ENCODE assay signal across 8 cellular contexts in genomic region chr16:10773-11172, GRCh38. TPM values are rescaled to one million over a fixed set of nuclear protein-coding genes. Genes with fewer than 3 reads are reported as not detected.
DNase-seq lines count a peak whose midpoint lies in the region; ATAC-seq, FAIRE-seq and TF ChIP-seq lines count a peak whose summit lies in the region.
"Not testable (repeated sequence)": the region's sequence is repeated elsewhere in the genome, so short reads cannot be mapped to it uniquely, and the experiment has no call there.

No MANE protein-coding gene starts in this region.

- intact Hi-C loops in breast epithelium (cut with DNase I; ENCODE audit: low total_unique reads); spleen (cut with DNase I; ENCODE audit: low total_unique reads): not testable (repeated sequence)

- dilution Hi-C loops in keratinocyte (cut with MboI; ENCODE audit: extremely low pct_ligation_motif_present, low sequenced_read_pairs), result not testable (repeated sequence)

- H3K4me3 ChIP-seq in DOHH2 (ENCODE audit: low read length); SK-N-SH (ENCODE audit: low read depth in 2 of 2, low read length in 1 of 2); breast epithelium; keratinocyte (ENCODE audit: control insufficient read depth in 2 of 3, extremely low read depth in 1 of 3, insufficient read depth in 2 of 3, low read depth in 1 of 3, low read length in 3 of 3); spleen; thoracic aorta: not testable (repeated sequence)

- H3K9me1 ChIP-seq in keratinocyte (ENCODE audit: control insufficient read depth, extremely low read depth, insufficient read depth, low read length), result not testable (repeated sequence)

- H3F3A ChIP-seq in DOHH2 (ENCODE audit: control insufficient read depth, insufficient read depth); SK-N-SH (replicated peaks; ENCODE audit: insufficient read depth): not testable (repeated sequence)

- TF ChIP-seq POLR2A in breast epithelium (IDR thresholded peaks at IDR 0.05); spleen (IDR thresholded peaks at IDR 0.05): not testable (repeated sequence)

- H3K4me1 ChIP-seq in DOHH2 (ENCODE audit: control insufficient read depth, low read length); SK-N-SH (ENCODE audit: control insufficient read depth in 1 of 2, insufficient read depth in 2 of 2, low read depth in 1 of 2, low read length in 1 of 2); breast epithelium; keratinocyte (ENCODE audit: control insufficient read depth, extremely low read depth, insufficient read depth, low read length); spleen; thoracic aorta (ENCODE audit: control insufficient read depth in 1 of 2, low read depth in 2 of 2): not testable (repeated sequence)

- DNase-seq in NCI-H1694 (lab: John Stamatoyannopoulos, UW) (peak; percentile 68), breast epithelium (ENCODE audit: low spot score in 2 of 2) (peak; percentile 94 to 97), spleen (peak; percentile 95), thoracic aorta (ENCODE audit: low spot score) (peak; percentile 97)
- DNase-seq in SK-N-SH; keratinocyte (ENCODE audit: low read depth, low spot score): not testable (repeated sequence)
- peak; percentile 49 to 76 (median 69) for DNase-seq in activated CD8-positive, alpha-beta memory T cell treated with anti-CD3 and anti-CD28 coated beads for 48 hours (ENCODE audit: low read depth in 2 of 3, low spot score in 2 of 3)

- CTCF ChIA-PET in SK-N-SH (lab: Yijun Ruan, JAX), result not testable (repeated sequence)

- not testable (repeated sequence) for H2AFZ ChIP-seq in SK-N-SH (ENCODE audit: low read depth); keratinocyte (ENCODE audit: control insufficient read depth, low read length)

- ATAC-seq in thoracic aorta (ENCODE audit: insufficient number of reproducible peaks, low FRiP score, low read depth), result not testable (repeated sequence)

- H4K20me1 ChIP-seq in DOHH2 (ENCODE audit: control insufficient read depth, insufficient read depth, low read depth, low read length); SK-N-SH (ENCODE audit: insufficient read depth); keratinocyte (ENCODE audit: control insufficient read depth, extremely low read depth, insufficient read depth, low read length): not testable (repeated sequence)

- TF ChIP-seq CTCF in DOHH2 (IDR thresholded peaks at IDR 0.05; ENCODE audit: low read depth, low read length, poor library complexity, severe bottlenecking) (peak; percentile 43), SK-N-SH (IDR thresholded peaks at IDR 0.05) (peak; percentile 57), keratinocyte (optimal IDR thresholded peaks at IDR 0.05 in 1 of 3, IDR thresholded peaks at IDR 0.05 in 1 of 3, conservative IDR thresholded peaks at IDR 0.05 in 1 of 3; ENCODE audit: extremely low read depth in 1 of 3, insufficient read depth in 2 of 3, low read length in 3 of 3) (peak; percentile 22 to 67 (median 26)), spleen (IDR thresholded peaks at IDR 0.05 in 8 of 11, conservative IDR thresholded peaks at IDR 0.05 in 3 of 11) (peak in 8 of 11 experiments; percentile 13 to 70 (median 52)), thoracic aorta (IDR thresholded peaks at IDR 0.05) (peak; percentile 48)
- TF ChIP-seq CTCF in breast epithelium (IDR thresholded peaks at IDR 0.05), result not testable (repeated sequence)

- not testable (repeated sequence) for H3K36me3 ChIP-seq in DOHH2 (ENCODE audit: control insufficient read depth, low read length); SK-N-SH (replicated peaks in 1 of 2; ENCODE audit: control insufficient read depth in 1 of 2, insufficient read depth in 2 of 2, low read length in 1 of 2); breast epithelium; keratinocyte (ENCODE audit: control insufficient read depth in 2 of 2, extremely low read depth in 1 of 2, insufficient read depth in 2 of 2, low read length in 2 of 2); spleen; thoracic aorta

- not testable (repeated sequence) for H3K9ac ChIP-seq in SK-N-SH; keratinocyte (ENCODE audit: control insufficient read depth, extremely low read depth, insufficient read depth, low read length)

- not testable (repeated sequence) for H3K27ac ChIP-seq in DOHH2 (ENCODE audit: low read depth, low read length); SK-N-SH (ENCODE audit: low read depth in 2 of 2, low read length in 1 of 2); breast epithelium; keratinocyte (ENCODE audit: control insufficient read depth, insufficient read depth, low read length); spleen; thoracic aorta

- POLR2A ChIA-PET in SK-N-SH (lab: Yijun Ruan, JAX), result not testable (repeated sequence)

- not testable (repeated sequence) for H3K9me2 ChIP-seq in DOHH2 (replicated peaks; ENCODE audit: control insufficient read depth, low read length); SK-N-SH

- 0% methylated on average over 2 of the region's 26 CpGs for WGBS in SK-N-SH (ENCODE audit: low lambda C conversion rate)
- WGBS in spleen, 5 donors, result 10 to 59% (median 31%) methylated on average over 5 to 16 of the region's 26 CpGs; no CpG with 5 or more reads in 1 of the 5 donors

- not testable (repeated sequence) for H3K27me3 ChIP-seq in DOHH2 (ENCODE audit: control insufficient read depth, low read length); SK-N-SH (ENCODE audit: insufficient read depth); breast epithelium; keratinocyte (ENCODE audit: control insufficient read depth, extremely low read depth, insufficient read depth, low read length); spleen (replicated peaks in 1 of 7); thoracic aorta (replicated peaks; ENCODE audit: insufficient read depth)

- not testable (repeated sequence) for H3K4me2 ChIP-seq in DOHH2 (ENCODE audit: low read length); SK-N-SH; keratinocyte (ENCODE audit: control insufficient read depth, extremely low read depth, insufficient read depth, low read depth, low read length)

- TF ChIP-seq EP300 in SK-N-SH (IDR thresholded peaks at IDR 0.05; ENCODE audit: borderline replicate concordance in 1 of 2, low read depth in 1 of 2, low read length in 1 of 2), result not testable (repeated sequence)

- H3K9me3 ChIP-seq in DOHH2 (ENCODE audit: control insufficient read depth, insufficient read depth, low read length); SK-N-SH; breast epithelium; keratinocyte (ENCODE audit: control insufficient read depth, low read depth, low read length); spleen; thoracic aorta: not testable (repeated sequence)

- H3K79me2 ChIP-seq in DOHH2 (ENCODE audit: control insufficient read depth, low read length); SK-N-SH (ENCODE audit: insufficient read depth); keratinocyte (ENCODE audit: control insufficient read depth, insufficient read depth, low read length): not testable (repeated sequence)

- peak; percentile 39 for TF ChIP-seq RAD21 in SK-N-SH (IDR thresholded peaks at IDR 0.05; ENCODE audit: low read length)

- FAIRE-seq in keratinocyte (lab: Jason Lieb, UNC), result not testable (repeated sequence)

RNA-seq across cellular contexts. Expression of gene POLR3K, which starts 42.6 kb away (rescaled TPM):
- polyA plus RNA-seq in SK-N-SH (2012; rRNA removed) (43.0 and 54.5 TPM in 2 replicates), keratinocyte (16.3 to 28.8 TPM (median 23.2 TPM) in 3 replicates), spleen (10 to 100 TPM; 13.1 to 24.1 (median 21.2) TPM)
- 41.7 and 43.1 TPM in 2 replicates for polyA plus RNA-seq in SK-N-SH (2012; cell fraction: cytosol; rRNA removed)
- polyA plus RNA-seq in SK-N-SH (2012; cell fraction: nucleus; rRNA removed), result 15.9 and 21.8 TPM in 2 replicates
- total RNA-seq in breast epithelium (1 to 10 TPM; 3.8 to 6.9 (median 6.6) TPM), spleen (10 to 100 TPM in 4 of 7 donors, 1 to 10 TPM in 3; 5.2 to 17.9 (median 13.2) TPM), thoracic aorta (1 to 10 TPM in 1 of 2 donors, not detected in 1; 1.4 TPM)
- 1.5 TPM for polyA plus RNA-seq in keratinocyte (2011; ENCODE audit: low read depth)
- polyA plus RNA-seq in keratinocyte (2011; cell fraction: cytosol; rRNA removed), result 22.7 and 27.7 TPM in 2 replicates
- 11.8 and 12.9 TPM in 2 replicates for polyA plus RNA-seq in keratinocyte (2011; cell fraction: nucleus; rRNA removed)
- polyA plus RNA-seq in keratinocyte (2012; ENCODE audit: low replicate concordance), result 12.7 and 19.5 TPM in 2 replicates
- polyA minus RNA-seq in keratinocyte, result 5.7 to 15.2 TPM (median 13.7 TPM) in 3 replicates
- polyA minus RNA-seq in keratinocyte (2011; cell fraction: cytosol; rRNA and poly(A)+ RNA removed), result 13.8 TPM
- polyA minus RNA-seq in keratinocyte (2011; cell fraction: nucleus; rRNA and poly(A)+ RNA removed), result 2.0 and 4.1 TPM in 2 replicates

RNA-seq across cellular contexts. Expression of gene SNRNP25, which starts 42.9 kb away (rescaled TPM):
- polyA plus RNA-seq in SK-N-SH (2012; rRNA removed) (61.9 and 73.4 TPM in 2 replicates), keratinocyte (29.2 to 45.9 TPM (median 44.7 TPM) in 3 replicates), spleen (10 to 100 TPM; 39.8 to 48.1 (median 46.6) TPM)
- polyA plus RNA-seq in SK-N-SH (2012; cell fraction: cytosol; rRNA removed), result 64.6 and 70.4 TPM in 2 replicates
- 26.6 and 34.7 TPM in 2 replicates for polyA plus RNA-seq in SK-N-SH (2012; cell fraction: nucleus; rRNA removed)
- total RNA-seq in breast epithelium (10 to 100 TPM; 17.4 to 23.9 (median 17.9) TPM), spleen (10 to 100 TPM; 13.6 to 25.1 (median 17.2) TPM), thoracic aorta (10 to 100 TPM in 1 of 2 donors, 1 to 10 TPM in 1; 6.1 to 16.4 TPM)
- 12.3 TPM for polyA plus RNA-seq in keratinocyte (2011; ENCODE audit: low read depth)
- 29.2 and 35.0 TPM in 2 replicates for polyA plus RNA-seq in keratinocyte (2011; cell fraction: cytosol; rRNA removed)
- polyA plus RNA-seq in keratinocyte (2011; cell fraction: nucleus; rRNA removed), result 15.3 and 15.7 TPM in 2 replicates
- polyA plus RNA-seq in keratinocyte (2012; ENCODE audit: low replicate concordance), result 12.6 and 42.6 TPM in 2 replicates
- 11.7 to 19.2 TPM (median 14.8 TPM) in 3 replicates for polyA minus RNA-seq in keratinocyte
- polyA minus RNA-seq in keratinocyte (2011; cell fraction: cytosol; rRNA and poly(A)+ RNA removed), result 11.3 TPM
- 2.3 and 3.6 TPM in 2 replicates for polyA minus RNA-seq in keratinocyte (2011; cell fraction: nucleus; rRNA and poly(A)+ RNA removed)
